10 cellular contexts compared by ENCODE assay signal in the genomic region with DNA sequence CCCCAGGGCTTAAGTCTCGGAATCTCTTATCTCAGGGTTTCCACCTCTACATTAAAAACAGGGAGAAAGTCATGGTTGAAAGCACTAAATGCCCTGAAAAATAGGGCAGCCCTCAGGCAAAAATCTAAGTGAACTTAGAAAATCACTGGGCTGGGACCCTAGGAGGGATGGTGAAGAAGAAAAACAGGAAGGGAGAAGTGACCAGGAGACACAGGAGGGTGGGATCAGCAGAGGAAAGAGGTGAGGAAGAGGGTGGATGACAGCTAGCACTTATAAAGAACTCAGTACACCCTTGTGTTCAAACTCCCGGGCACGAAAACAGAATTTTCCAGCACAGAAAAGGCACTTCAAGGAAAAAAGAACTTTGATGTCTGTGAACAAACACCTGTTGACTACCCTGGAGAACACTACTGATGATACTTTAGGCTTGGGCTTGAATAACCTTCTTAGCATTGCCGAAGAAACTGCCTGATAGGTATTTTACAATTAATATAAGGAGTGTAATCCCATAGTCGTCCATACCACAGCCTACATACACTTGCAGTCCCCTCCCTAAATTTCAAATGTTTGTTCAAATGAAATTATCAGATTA. TPM values are rescaled to one million over a fixed set of nuclear protein-coding genes. Genes with fewer than 3 reads are reported as not detected.
A peak's percentile ranks its signal among the peaks of the same experiment; 100 is the strongest.
DNase-seq lines count a peak whose midpoint lies in the region; ATAC-seq and TF ChIP-seq lines count a peak whose summit lies in the region.
"Had no signal": no experiment of that assay in that cellular context is flagged by ENCODE, and none has a peak within 500 bp of the region (broad histone marks: within the 10 kb centered on the region; RNA-seq: fewer than 3 reads in every experiment).

No MANE protein-coding gene starts in this region.

- H3K27me3 ChIP-seq in SU-DHL-6 (ENCODE audit: low read length) = no peaks in the 10 kb centered on the region
- no peaks in the 10 kb centered on the region for H3K27me3 ChIP-seq in skeletal muscle satellite cell (ENCODE audit: control insufficient read depth, insufficient read depth, low read length)

- no peaks in the 10 kb centered on the region for H3K27me3 Mint-ChIP-seq in activated CD4-positive, alpha-beta T cell treated with anti-CD3 and anti-CD28 coated beads, Interleukin-2, amount 10 ng/mL, durations not matched to agents 24 days and 14 days

- peaks cover 12% of the 10 kb centered on the region for H3K9me3 Mint-ChIP-seq in activated CD4-positive, alpha-beta T cell treated with anti-CD3 and anti-CD28 coated beads, Interleukin-2, amount 10 ng/mL, durations not matched to agents 24 days and 14 days

- peak overlapping the region; percentile 77 for H3K4me3 Mint-ChIP-seq in activated CD4-positive, alpha-beta T cell treated with anti-CD3 and anti-CD28 coated beads, Interleukin-2, amount 10 ng/mL, durations not matched to agents 24 days and 14 days

- H3K4me2 ChIP-seq in SU-DHL-6 (ENCODE audit: low read depth, low read length, poor library complexity, severe bottlenecking) (peak overlapping the region; percentile 76), skeletal muscle satellite cell (ENCODE audit: low read length) (peak overlapping the region; percentile 88)

- intact Hi-C loops in activated CD4-positive, alpha-beta T cell treated with anti-CD3 and anti-CD28 coated beads, Interleukin-2, amount 10 ng/mL, durations not matched to agents 24 days and 14 days (cut with micrococcal nuclease) = no loop called here

- H3K27ac Mint-ChIP-seq in activated CD4-positive, alpha-beta T cell treated with anti-CD3 and anti-CD28 coated beads, Interleukin-2, amount 10 ng/mL, durations not matched to agents 24 days and 14 days = peak overlapping the region; percentile 23

- H3K36me3 Mint-ChIP-seq in activated CD4-positive, alpha-beta T cell treated with anti-CD3 and anti-CD28 coated beads, Interleukin-2, amount 10 ng/mL, durations not matched to agents 24 days and 14 days (ENCODE audit: low read depth) = peaks cover 34% of the 10 kb centered on the region

- no peak for ATAC-seq in GM21529 (IDR thresholded peaks at IDR 0.05; ENCODE audit: unreplicated experiment)
- no peak for ATAC-seq in GM18873 (IDR thresholded peaks at IDR 0.05; ENCODE audit: low FRiP score, unreplicated experiment)

- no peaks in the 10 kb centered on the region for H3K9me3 ChIP-seq in SU-DHL-6 (ENCODE audit: insufficient read depth, low read length)
- no peaks in the 10 kb centered on the region for H3K9me3 ChIP-seq in skeletal muscle satellite cell (replicated peaks; ENCODE audit: low read length)

- no peak overlapping the region for H2AFZ ChIP-seq in SU-DHL-6 (ENCODE audit: low read depth, low read length, severe bottlenecking)

- no peak overlapping the region for H3K27ac ChIP-seq in SU-DHL-6 (ENCODE audit: low read depth, low read length)
- H3K27ac ChIP-seq: VCaP had no signal

- no peaks in the 10 kb centered on the region for H3K9me2 ChIP-seq in SU-DHL-6 (replicated peaks; ENCODE audit: insufficient read depth, low read length)

- no peaks in the 10 kb centered on the region for H3K79me2 ChIP-seq in SU-DHL-6 (ENCODE audit: insufficient read depth, low read length)

- H3K4me1 ChIP-seq in skeletal muscle satellite cell (ENCODE audit: control insufficient read depth, insufficient read depth, low read length) = peaks cover 37% of the 10 kb centered on the region

- H3K9ac ChIP-seq in SU-DHL-6 (ENCODE audit: low read length) (no peak overlapping the region), skeletal muscle satellite cell (ENCODE audit: low read depth, low read length) (peak overlapping the region; percentile 79)

- TF ChIP-seq CTCF in SU-DHL-6 (IDR thresholded peaks at IDR 0.05; ENCODE audit: insufficient read depth, low read length, poor library complexity, severe bottlenecking) = no peak
- TF ChIP-seq CTCF in fibroblast of pulmonary artery (IDR thresholded peaks at IDR 0.05; ENCODE audit: low read length, missing control alignments) = no peak

- H3K4me3 ChIP-seq in SU-DHL-6 (ENCODE audit: insufficient read depth, low read length, poor library complexity, severe bottlenecking) = no peak overlapping the region
- peak overlapping the region; percentile 13 for H3K4me3 ChIP-seq in fibroblast of pulmonary artery (replicated peaks; ENCODE audit: low read depth, low read length)
- peak overlapping the region; percentile 85 for H3K4me3 ChIP-seq in skeletal muscle satellite cell (ENCODE audit: low read length)

- H3K4me1 Mint-ChIP-seq in activated CD4-positive, alpha-beta T cell treated with anti-CD3 and anti-CD28 coated beads, Interleukin-2, amount 10 ng/mL, durations not matched to agents 24 days and 14 days = peaks cover 31% of the 10 kb centered on the region

- H3K36me3 ChIP-seq in SU-DHL-6 (ENCODE audit: low read length) (no peaks in the 10 kb centered on the region), skeletal muscle satellite cell (ENCODE audit: insufficient read depth, low read length) (peaks cover 15% of the 10 kb centered on the region)

- H4K20me1 ChIP-seq in SU-DHL-6 (ENCODE audit: low read depth, low read length) = no peaks in the 10 kb centered on the region

- DNase-seq in activated CD4-positive, alpha-beta T cell treated with anti-CD3 and anti-CD28 coated beads, Interleukin-2, amount 10 ng/mL, durations not matched to agents 24 days and 14 days = no peak
- no peak for DNase-seq in activated CD4-positive, alpha-beta T cell treated with anti-CD3 and anti-CD28 coated beads, Interleukin-2, amount 50 U/mL, for 48 hours
- DNase-seq in fibroblast of pulmonary artery (ENCODE audit: low read depth) (no peak), NCI-H128 (lab: John Stamatoyannopoulos, UW; ENCODE audit: unreplicated experiment) (no peak)
- DNase-seq: NCI-H2171 had no signal

- peaks cover 6% of the 10 kb centered on the region; the same call in 1 of the 2 replicates for H3F3A ChIP-seq in SU-DHL-6 (ENCODE audit: insufficient read depth)

RNA-seq across cellular contexts. Expression of a gene that starts 2.0 kb away (rescaled TPM):
- total RNA-seq in activated CD4-positive, alpha-beta T cell treated with anti-CD3 and anti-CD28 coated beads, Interleukin-2, amount 10 ng/mL, durations not matched to agents 24 days and 14 days = 19.5 and 21.4 TPM in 2 replicates
- total RNA-seq in skeletal muscle satellite cell (2012; rRNA removed) = 21.8 and 29.9 TPM in 2 replicates

RNA-seq across cellular contexts. Expression of a gene that starts 2.0 kb away (rescaled TPM):
- 11.2 and 11.6 TPM in 2 replicates for total RNA-seq in activated CD4-positive, alpha-beta T cell treated with anti-CD3 and anti-CD28 coated beads, Interleukin-2, amount 10 ng/mL, durations not matched to agents 24 days and 14 days
- total RNA-seq in skeletal muscle satellite cell (2012; rRNA removed) = 25.8 and 33.5 TPM in 2 replicates

RNA-seq across cellular contexts. Expression of a gene that starts 13.9 kb away (rescaled TPM):
- total RNA-seq in activated CD4-positive, alpha-beta T cell treated with anti-CD3 and anti-CD28 coated beads, Interleukin-2, amount 10 ng/mL, durations not matched to agents 24 days and 14 days = not detected in 2 replicates
- not detected in 2 replicates for total RNA-seq in skeletal muscle satellite cell (2012; rRNA removed)
